ENCODE assay signal across 8 cellular contexts in genomic region chr12:26644376-26644775, GRCh38.
A peak's percentile ranks its signal among the peaks of the same experiment; 100 is the strongest.
DNase-seq lines count a peak whose midpoint lies in the region; TF ChIP-seq lines count a peak whose summit lies in the region.
"Not testable (repeated sequence)": the region's sequence is repeated elsewhere in the genome, so short reads cannot be mapped to it uniquely, and the experiment has no call there.

No MANE protein-coding gene starts in this region.

- dilution Hi-C loops in mammary epithelial cell (cut with HindIII; ENCODE audit: low sequenced_read_pairs): not testable (repeated sequence)

- in situ Hi-C loops in mammary epithelial cell (cut with MboI; ENCODE audit: low sequenced_read_pairs in 2 of 2): loop anchor here in 1 of 2 donors (25.0 kb wide), 1 partner anchor 532 kb away; no protein-coding TSS in a partner anchor

- H3K4me1 ChIP-seq in Caco-2 (peaks cover 23% of the 10 kb centered on the region), HUES48 (ENCODE audit: control insufficient read depth, insufficient read depth, low read length) (peaks cover 20% of the 10 kb centered on the region), mammary epithelial cell (ENCODE audit: insufficient read depth, low read length) (peaks cover 14% of the 10 kb centered on the region), sigmoid colon (peaks cover 0 to 83% (median 61%) of the 10 kb centered on the region in 4 donors)

- H3K27ac Mint-ChIP-seq in Caco-2 (ENCODE audit: unreplicated experiment) (peak overlapping the region; percentile 4), nephron progenitor cell (peak overlapping the region; percentile 15)
- peak overlapping the region; percentile 13 for H3K27ac Mint-ChIP-seq in T-helper 1 cell treated with Interleukin-12 subunit alpha and Interleukin-12 subunit beta and Interleukin-4 antibody, amounts not matched to agents 30 μg/mL and 1 μg/mL, for 36 hours
- peak overlapping the region; percentile 37 for H3K27ac Mint-ChIP-seq in activated T-cell treated with anti-CD3 and anti-CD28 coated beads, Interleukin-2, amount 50 U/mL, for 24 hours

- TF ChIP-seq CTCF in Caco-2 (IDR thresholded peaks at IDR 0.05; ENCODE audit: insufficient read depth in 1 of 2, low read depth in 1 of 2, low read length in 1 of 2, severe bottlenecking in 1 of 2, unreplicated experiment in 1 of 2); mammary epithelial cell (conservative IDR thresholded peaks at IDR 0.05 in 1 of 2, IDR thresholded peaks at IDR 0.05 in 1 of 2; ENCODE audit: extremely low read depth in 1 of 2, insufficient read depth in 1 of 2, low read depth in 1 of 2, low read length in 2 of 2); nephron progenitor cell (IDR thresholded peaks at IDR 0.05); sigmoid colon (IDR thresholded peaks at IDR 0.05): not testable (repeated sequence)

- not testable (repeated sequence) for H3K36me3 ChIP-seq in Caco-2 (ENCODE audit: control insufficient read depth, insufficient read depth, low read length); HUES48 (ENCODE audit: control insufficient read depth, insufficient read depth, low read length); mammary epithelial cell (ENCODE audit: insufficient read depth, low read length); sigmoid colon

- 100% methylated on average over 3 of the region's 3 CpGs for WGBS in mammary epithelial cell (ENCODE audit: low coverage, missing lambda C conversion rate)
- 78 to 84% methylated on average over 3 of the region's 3 CpGs for WGBS in sigmoid colon, 2 donors

- CTCF ChIA-PET in Caco-2 (lab: Charles Lee); mammary epithelial cell (lab: Charles Lee; ENCODE audit: low non-redundant PET): not testable (repeated sequence)

- BruUV-seq in Caco-2 (replicated peaks; lab: Mats Ljungman, UMichigan); mammary epithelial cell (replicated peaks; lab: Mats Ljungman, UMichigan): not testable (repeated sequence)

- H3K9me3 ChIP-seq in Caco-2; HUES48 (ENCODE audit: control insufficient read depth, insufficient read depth, low read length); mammary epithelial cell (replicated peaks; ENCODE audit: insufficient read depth, low read length); sigmoid colon: not testable (repeated sequence)

- H3K27me3 ChIP-seq in Caco-2 (replicated peaks; ENCODE audit: control insufficient read depth, insufficient read depth, low read length); HUES48 (ENCODE audit: control insufficient read depth, insufficient read depth, low read length); mammary epithelial cell (ENCODE audit: insufficient read depth, low read length); sigmoid colon: not testable (repeated sequence)

- intact Hi-C loops in Caco-2 (cut with micrococcal nuclease; ENCODE audit: unreplicated experiment); mammary epithelial cell (cut with micrococcal nuclease); sigmoid colon (cut with DNase I): not testable (repeated sequence)

- H3K9me3 Mint-ChIP-seq in Caco-2 (ENCODE audit: unreplicated experiment): peaks cover 24% of the 10 kb centered on the region
- not testable (repeated sequence) for H3K9me3 Mint-ChIP-seq in T-helper 1 cell treated with Interleukin-12 subunit alpha and Interleukin-12 subunit beta and Interleukin-4 antibody, amounts not matched to agents 30 μg/mL and 1 μg/mL, for 36 hours; activated T-cell treated with anti-CD3 and anti-CD28 coated beads, Interleukin-2, amount 50 U/mL, for 24 hours; nephron progenitor cell

- H4K20me1 ChIP-seq in mammary epithelial cell (ENCODE audit: insufficient read depth, low read length): not testable (repeated sequence)

- H3K9ac ChIP-seq in HUES48 (ENCODE audit: low read depth, low read length); mammary epithelial cell (ENCODE audit: insufficient read depth, low read length): not testable (repeated sequence)

- H3K27me3 Mint-ChIP-seq in Caco-2 (ENCODE audit: insufficient read depth, unreplicated experiment); T-helper 1 cell treated with Interleukin-12 subunit alpha and Interleukin-12 subunit beta and Interleukin-4 antibody, amounts not matched to agents 30 μg/mL and 1 μg/mL, for 36 hours (ENCODE audit: low read depth); activated T-cell treated with anti-CD3 and anti-CD28 coated beads, Interleukin-2, amount 50 U/mL, for 24 hours; nephron progenitor cell (ENCODE audit: low read depth, poor library complexity): not testable (repeated sequence)

- H3K27ac ChIP-seq in HUES48 (ENCODE audit: low read depth, low read length) (peak overlapping the region; percentile 74), sigmoid colon (peak overlapping the region; percentile 55 to 81 (median 75))
- H3K27ac ChIP-seq in mammary epithelial cell (ENCODE audit: insufficient read depth, low read depth, low read length): not testable (repeated sequence)

- TF ChIP-seq POLR2A in sigmoid colon (IDR thresholded peaks at IDR 0.05): not testable (repeated sequence)

- DNase-seq in Caco-2; activated T-cell treated with anti-CD3 and anti-CD28 coated beads, Interleukin-2, amount 50 U/mL, for 24 hours; nephron progenitor cell; sigmoid colon: not testable (repeated sequence)
- DNase-seq in mammary epithelial cell: peak; percentile 9
- DNase-seq in kidney tubule cell (ENCODE audit: low spot score): peak; percentile 75

- H3K79me2 ChIP-seq in mammary epithelial cell (ENCODE audit: insufficient read depth, low read length): not testable (repeated sequence)

- H3K4me2 ChIP-seq in mammary epithelial cell (ENCODE audit: insufficient read depth, low read depth, low read length): not testable (repeated sequence)

- POLR2A ChIA-PET in Caco-2 (lab: Charles Lee): not testable (repeated sequence)

- H3K4me3 Mint-ChIP-seq in Caco-2 (ENCODE audit: unreplicated experiment); T-helper 1 cell treated with Interleukin-12 subunit alpha and Interleukin-12 subunit beta and Interleukin-4 antibody, amounts not matched to agents 30 μg/mL and 1 μg/mL, for 36 hours; activated T-cell treated with anti-CD3 and anti-CD28 coated beads, Interleukin-2, amount 50 U/mL, for 24 hours; nephron progenitor cell: not testable (repeated sequence)

- not testable (repeated sequence) for H3K4me3 ChIP-seq in Caco-2 (ENCODE audit: low read depth, low read length); HUES48 (ENCODE audit: low read depth, low read length); mammary epithelial cell (replicated peaks in 1 of 3; ENCODE audit: insufficient read depth in 1 of 3, low read depth in 2 of 3, low read length in 3 of 3); sigmoid colon

- TF ChIP-seq EP300 in sigmoid colon (IDR thresholded peaks at IDR 0.05): not testable (repeated sequence)

- not testable (repeated sequence) for H2AFZ ChIP-seq in mammary epithelial cell (ENCODE audit: low read depth, low read length)

- peaks cover 21% of the 10 kb centered on the region for H3K4me1 Mint-ChIP-seq in Caco-2 (ENCODE audit: low read depth, unreplicated experiment)
- not testable (repeated sequence) for H3K4me1 Mint-ChIP-seq in T-helper 1 cell treated with Interleukin-12 subunit alpha and Interleukin-12 subunit beta and Interleukin-4 antibody, amounts not matched to agents 30 μg/mL and 1 μg/mL, for 36 hours (ENCODE audit: low read depth); activated T-cell treated with anti-CD3 and anti-CD28 coated beads, Interleukin-2, amount 50 U/mL, for 24 hours (ENCODE audit: low read depth); nephron progenitor cell

- H3K36me3 Mint-ChIP-seq in Caco-2 (ENCODE audit: insufficient read depth, unreplicated experiment); nephron progenitor cell (ENCODE audit: low read depth): not testable (repeated sequence)
- H3K36me3 Mint-ChIP-seq in T-helper 1 cell treated with Interleukin-12 subunit alpha and Interleukin-12 subunit beta and Interleukin-4 antibody, amounts not matched to agents 30 μg/mL and 1 μg/mL, for 36 hours (ENCODE audit: low read depth): peaks cover 14% of the 10 kb centered on the region
- peaks cover 52% of the 10 kb centered on the region for H3K36me3 Mint-ChIP-seq in activated T-cell treated with anti-CD3 and anti-CD28 coated beads, Interleukin-2, amount 50 U/mL, for 24 hours (ENCODE audit: low read depth)
